Comparison of ENCODE assay signal across 14 cellular contexts in the genomic region with DNA sequence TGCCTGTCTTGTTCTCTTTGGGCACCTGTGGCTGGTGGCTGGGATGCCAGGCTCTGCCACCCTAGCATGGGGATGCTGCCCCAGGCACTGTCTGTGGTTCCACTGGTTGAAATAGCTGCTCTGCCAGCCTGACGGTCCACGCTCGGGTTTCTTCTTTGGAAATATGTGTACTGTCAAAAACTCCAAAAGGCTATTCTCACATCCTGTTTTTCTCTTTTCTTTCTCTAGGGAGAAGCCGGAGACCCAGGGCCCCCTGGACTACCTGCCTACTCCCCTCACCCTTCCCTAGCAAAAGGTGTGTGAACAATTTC.
"Had no signal": no experiment of that assay in that cellular context is flagged by ENCODE, and none has a peak within 500 bp of the region (broad histone marks: within the 10 kb centered on the region; RNA-seq: fewer than 3 reads in every experiment).

No MANE protein-coding gene starts in this region.

- H3K4me3 ChIP-seq: dorsolateral prefrontal cortex, lower lobe of right lung, thyroid gland had no signal

- H3K9me3 ChIP-seq: lower lobe of right lung, thyroid gland had no signal

- H3K4me3 Mint-ChIP-seq: activated naive CD4-positive, alpha-beta T cell treated with anti-CD3 and anti-CD28 coated beads for 36 hours; natural killer cell treated with Interleukin-12 subunit alpha and Interleukin-12 subunit beta and Interleukin-15 and Interleukin-18, amount 100 ng/mL, for 72 hours; T-helper 1 cell treated with Interleukin-12 subunit alpha and Interleukin-12 subunit beta and Interleukin-4 antibody, amounts not matched to agents 30 μg/mL and 1 μg/mL, for 36 hours; WTC11 had no signal

- H3K9me3 Mint-ChIP-seq: activated naive CD4-positive, alpha-beta T cell treated with anti-CD3 and anti-CD28 coated beads for 36 hours; natural killer cell treated with Interleukin-12 subunit alpha and Interleukin-12 subunit beta and Interleukin-15 and Interleukin-18, amount 100 ng/mL, for 72 hours; T-helper 1 cell treated with Interleukin-12 subunit alpha and Interleukin-12 subunit beta and Interleukin-4 antibody, amounts not matched to agents 30 μg/mL and 1 μg/mL, for 36 hours; WTC11 had no signal

- DNase-seq: activated CD4-positive, alpha-beta T cell treated with anti-CD3 and anti-CD28 coated beads for 48 hours; activated CD8-positive, alpha-beta memory T cell treated with anti-CD3 and anti-CD28 coated beads for 24 hours; activated naive CD4-positive, alpha-beta T cell treated with anti-CD3 and anti-CD28 coated beads for 36 hours; dorsolateral prefrontal cortex; glutamatergic neuron; left cardiac atrium; lower lobe of right lung; occipital lobe; stimulated activated CD4-positive, alpha-beta T cell treated with anti-CD3 and anti-CD28 coated beads, Interleukin-15, amount 100 ng/mL, for 24 hours; stimulated activated CD4-positive, alpha-beta T cell treated with anti-CD3 and anti-CD28 coated beads, Interleukin-4, amount 100 ng/mL, for 4 hours; thyroid gland had no signal

- H3K27ac ChIP-seq: dorsolateral prefrontal cortex, lower lobe of right lung, thyroid gland had no signal

- ATAC-seq: left cardiac atrium, lower lobe of right lung, WTC11 had no signal

- H3K36me3 Mint-ChIP-seq: natural killer cell treated with Interleukin-12 subunit alpha and Interleukin-12 subunit beta and Interleukin-15 and Interleukin-18, amount 100 ng/mL, for 72 hours had no signal

- H3K27ac Mint-ChIP-seq: activated naive CD4-positive, alpha-beta T cell treated with anti-CD3 and anti-CD28 coated beads for 36 hours; natural killer cell treated with Interleukin-12 subunit alpha and Interleukin-12 subunit beta and Interleukin-15 and Interleukin-18, amount 100 ng/mL, for 72 hours; T-helper 1 cell treated with Interleukin-12 subunit alpha and Interleukin-12 subunit beta and Interleukin-4 antibody, amounts not matched to agents 30 μg/mL and 1 μg/mL, for 36 hours had no signal

- H3K27me3 ChIP-seq: dorsolateral prefrontal cortex, thyroid gland had no signal
